Comparison of ENCODE assay signal across 18 cellular contexts in the genomic region with DNA sequence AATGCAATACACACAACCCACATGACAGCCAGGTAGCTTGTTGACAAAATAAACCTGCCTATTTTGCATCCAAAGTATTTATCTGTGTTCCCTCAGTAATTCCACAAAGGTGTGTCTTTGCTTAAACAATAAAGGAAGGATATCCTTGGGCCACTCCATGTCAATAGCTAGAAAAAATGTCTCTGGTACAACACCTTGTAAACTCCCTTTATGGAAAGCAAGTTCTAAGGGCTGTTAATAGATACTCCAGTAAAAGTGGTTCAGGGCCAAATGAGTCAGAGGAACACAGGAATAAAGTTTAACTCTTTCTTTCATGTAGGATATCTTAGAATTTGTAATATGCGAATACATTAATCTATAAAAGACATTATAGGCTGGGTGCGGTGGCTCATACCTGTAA.
DNase-seq lines count a peak whose midpoint lies in the region; ATAC-seq and TF ChIP-seq lines count a peak whose summit lies in the region.
"Had no signal": no experiment of that assay in that cellular context is flagged by ENCODE, and none has a peak within 500 bp of the region (broad histone marks: within the 10 kb centered on the region; RNA-seq: fewer than 3 reads in every experiment).

No MANE protein-coding gene starts in this region.

- no peaks in the 10 kb centered on the region for H3K9me3 Mint-ChIP-seq in endothelial cell (ENCODE audit: unreplicated experiment)

- H4K20me1 ChIP-seq in GM23248 (ENCODE audit: insufficient read depth), result no peaks in the 10 kb centered on the region

- in situ Hi-C loops in GM23248 (cut with MboI), result no loop called here

- H3K4me3 Mint-ChIP-seq in endothelial cell (ENCODE audit: unreplicated experiment), result no peak overlapping the region

- H3K4me1 Mint-ChIP-seq in endothelial cell (ENCODE audit: unreplicated experiment), result no peaks in the 10 kb centered on the region

- peak; percentile 1 for DNase-seq in GM23248
- peak; percentile 45 for DNase-seq in M059J (ENCODE audit: low read depth)
- peak; percentile 26 for DNase-seq in fibroblast of peridontal ligament (ENCODE audit: extremely low read depth)
- peak; percentile 14 for DNase-seq in mucosa of gallbladder (ENCODE audit: low spot score)
- DNase-seq in GDM1 (lab: John Stamatoyannopoulos, UW), result no peak
- DNase-seq in endothelial cell (ENCODE audit: low spot score), result no peak
- no peak for DNase-seq in EL
- DNase-seq: C1 segment of cervical spinal cord, DMS 273 treated with DMSO at 0.1 percent for 48 hours, HCEC 1CT, NCI-H1092, NCI-H146, NCI-H2081, NCI-H82, PC-9 had no signal

- no peak overlapping the region for H3K9ac ChIP-seq in GM23248

- H3K27ac Mint-ChIP-seq in endothelial cell (ENCODE audit: unreplicated experiment), result no peak overlapping the region

- H3F3A ChIP-seq in GM23248 (ENCODE audit: insufficient read depth), result no peaks in the 10 kb centered on the region

- no peak for TF ChIP-seq CTCF in endothelial cell (IDR thresholded peaks at IDR 0.05; ENCODE audit: unreplicated experiment)

- H3K4me1 ChIP-seq in GM23248 (ENCODE audit: insufficient read depth), result no peaks in the 10 kb centered on the region
- H3K4me1 ChIP-seq: A549 had no signal

- H3K9me2 ChIP-seq in GM23248 (ENCODE audit: insufficient read depth), result no peaks in the 10 kb centered on the region

- H3K27ac ChIP-seq in GM23248, result no peak overlapping the region
- H3K27ac ChIP-seq: A549, PC-9 had no signal

- no peaks in the 10 kb centered on the region for H3K79me2 ChIP-seq in GM23248 (ENCODE audit: insufficient read depth)

- no peaks in the 10 kb centered on the region for H3K36me3 ChIP-seq in GM23248 (ENCODE audit: low read depth)

- no peak overlapping the region for H3K4me2 ChIP-seq in GM23248 (ENCODE audit: unreplicated experiment)
- H3K4me2 ChIP-seq: A549, PC-9 had no signal

- H3K36me3 Mint-ChIP-seq in endothelial cell (ENCODE audit: low read depth, unreplicated experiment), result no peaks in the 10 kb centered on the region

- no peak overlapping the region for H2AFZ ChIP-seq in GM23248
- H2AFZ ChIP-seq: PC-9 had no signal

- peaks cover 1% of the 10 kb centered on the region for H3K27me3 Mint-ChIP-seq in endothelial cell (ENCODE audit: unreplicated experiment)

- H3K9me3 ChIP-seq in GM23248 (ENCODE audit: low read depth), result no peaks in the 10 kb centered on the region
- H3K9me3 ChIP-seq: A549 had no signal

- H3K4me3 ChIP-seq in GM23248, result no peak overlapping the region
- H3K4me3 ChIP-seq: A549, K562, PC-9 had no signal

- WGBS in GM23248 (ENCODE audit: low coverage in 1 of 2, low lambda C conversion rate in 2 of 2, missing lambda C conversion rate in 2 of 2), 2 experiments, result 83 to 90% methylated on average over 2 of the region's 2 CpGs

- ATAC-seq in GM21390 (IDR thresholded peaks at IDR 0.05; ENCODE audit: unreplicated experiment), result no peak
- ATAC-seq: A549, K562 had no signal

- no peaks in the 10 kb centered on the region for H3K27me3 ChIP-seq in GM23248 (replicated peaks; ENCODE audit: insufficient read depth)

Comparison
In these comparisons a context has a peak if more than half of its experiments do, and no peak if none do; other contexts are left out.
1. DNase-seq: peak in GM23248 (single experiment), M059J (single experiment), fibroblast of peridontal ligament (single experiment) and mucosa of gallbladder (single experiment); none in GDM1 (single experiment), endothelial cell (single experiment) and EL (single experiment).